ENCODE assay signal across 18 cellular contexts in the genomic region with DNA sequence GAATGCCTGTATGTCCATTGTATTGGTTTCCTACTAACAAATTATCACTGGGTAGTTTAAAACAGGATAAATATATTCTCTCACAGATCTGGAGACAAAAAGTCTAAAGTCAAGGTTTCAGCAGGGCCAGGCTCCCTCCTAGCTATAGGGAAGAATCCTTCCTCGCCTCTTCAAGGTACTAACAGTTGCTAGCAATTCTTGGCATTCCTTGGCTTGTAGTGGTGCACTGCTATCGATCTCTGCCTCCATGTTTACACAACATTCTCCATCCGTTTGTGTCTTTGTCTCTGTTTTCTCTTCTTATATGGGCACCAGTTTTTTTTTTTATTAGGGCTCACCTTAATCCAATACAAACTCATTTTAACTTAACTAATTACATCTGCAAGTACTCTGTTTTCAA. TPM values are rescaled to one million over a fixed set of nuclear protein-coding genes. Genes with fewer than 3 reads are reported as not detected.
DNase-seq lines count a peak whose midpoint lies in the region; ATAC-seq and TF ChIP-seq lines count a peak whose summit lies in the region.
"Had no signal": no experiment of that assay in that cellular context is flagged by ENCODE, and none has a peak within 500 bp of the region (broad histone marks: within the 10 kb centered on the region; RNA-seq: fewer than 3 reads in every experiment).

No MANE protein-coding gene starts in this region.

- H3K27ac Mint-ChIP-seq in H9, result peak overlapping the region in 1 of 3 experiments; percentile 64; a peak in 2 of 7 replicates
- H3K27ac Mint-ChIP-seq in WTC11, result peak overlapping the region; percentile 2; the same call in 1 of the 2 replicates
- H3K27ac Mint-ChIP-seq in neural progenitor cell, result no peak overlapping the region
- no peak overlapping the region for H3K27ac Mint-ChIP-seq in type B pancreatic cell
- H3K27ac Mint-ChIP-seq: B cell; CD4-positive, alpha-beta T cell; HFFc6 had no signal

- H3K36me3 Mint-ChIP-seq in H9 (ENCODE audit: insufficient read depth in 1 of 3, low read depth in 3 of 3), result no peaks in the 10 kb centered on the region
- H3K36me3 Mint-ChIP-seq in WTC11, result no peaks in the 10 kb centered on the region
- H3K36me3 Mint-ChIP-seq in neural progenitor cell, result no peaks in the 10 kb centered on the region
- no peaks in the 10 kb centered on the region for H3K36me3 Mint-ChIP-seq in type B pancreatic cell

- H3K23me2 ChIP-seq in H9 (ENCODE audit: insufficient read length, low read depth, low read length, poor library complexity, severe bottlenecking), result no peaks in the 10 kb centered on the region

- no peaks in the 10 kb centered on the region for H3K27me3 Mint-ChIP-seq in H9 (ENCODE audit: low read depth)
- no peaks in the 10 kb centered on the region for H3K27me3 Mint-ChIP-seq in WTC11 (ENCODE audit: low read depth)
- no peaks in the 10 kb centered on the region for H3K27me3 Mint-ChIP-seq in neural progenitor cell (ENCODE audit: insufficient read depth, low read depth)
- no peaks in the 10 kb centered on the region for H3K27me3 Mint-ChIP-seq in type B pancreatic cell
- H3K27me3 Mint-ChIP-seq: B cell had no signal

- CTCF ChIA-PET in WTC11 (lab: Charles Lee), result no interaction called here

- H4K5ac ChIP-seq in H9 (ENCODE audit: insufficient read length, low read depth, low read length), result no peak overlapping the region

- no peak overlapping the region for H3K23ac ChIP-seq in H9 (ENCODE audit: insufficient read length, low read depth, low read length)

- H2BK12ac ChIP-seq in H9 (ENCODE audit: insufficient read length, low read depth, low read length), result no peak overlapping the region

- no peaks in the 10 kb centered on the region for H3K79me2 ChIP-seq in H9 (ENCODE audit: insufficient read depth, low read length)
- no peaks in the 10 kb centered on the region for H3K79me2 ChIP-seq in neural progenitor cell (ENCODE audit: low read depth)

- H4K20me1 ChIP-seq in H9 (ENCODE audit: control insufficient read depth, insufficient read depth, insufficient read length), result no peaks in the 10 kb centered on the region
- H4K20me1 ChIP-seq in neural progenitor cell (ENCODE audit: low read depth), result no peaks in the 10 kb centered on the region

- peaks cover 39 to 42% of the 10 kb centered on the region in 2 experiments for H3K4me1 Mint-ChIP-seq in H9
- H3K4me1 Mint-ChIP-seq in WTC11, result peaks cover 34% of the 10 kb centered on the region
- peaks cover 28% of the 10 kb centered on the region for H3K4me1 Mint-ChIP-seq in neural progenitor cell
- H3K4me1 Mint-ChIP-seq in type B pancreatic cell (ENCODE audit: unreplicated experiment), result peaks cover 18% of the 10 kb centered on the region

- H3K9ac ChIP-seq in H9 (ENCODE audit: extremely low read depth, insufficient read length, low read length) (no peak overlapping the region), neural progenitor cell (no peak overlapping the region)

- no peak overlapping the region for H2BK20ac ChIP-seq in H9 (ENCODE audit: low read depth, low read length, poor library complexity, severe bottlenecking)

- H3K4me2 ChIP-seq in H9 (ENCODE audit: insufficient read depth, insufficient read length, low read length) (no peak overlapping the region), neural progenitor cell (peak overlapping the region; percentile 75)

- no peaks in the 10 kb centered on the region for H3K36me3 ChIP-seq in neural progenitor cell

- H3K9me3 Mint-ChIP-seq in H9, result no peaks in the 10 kb centered on the region; a peak in 1 of 5 replicates
- no peaks in the 10 kb centered on the region for H3K9me3 Mint-ChIP-seq in WTC11
- H3K9me3 Mint-ChIP-seq in neural progenitor cell, result no peaks in the 10 kb centered on the region
- H3K9me3 Mint-ChIP-seq in type B pancreatic cell, result no peaks in the 10 kb centered on the region
- H3K9me3 Mint-ChIP-seq: CD4-positive, alpha-beta T cell had no signal

- H3K4me3 ChIP-seq in neural progenitor cell, result peak overlapping the region; percentile 22
- H3K4me3 ChIP-seq: GM12878 had no signal

- H3K56ac ChIP-seq in H9 (ENCODE audit: insufficient read length, low read depth, low read length), result no peak overlapping the region

- H2BK5ac ChIP-seq in H9 (ENCODE audit: insufficient read length, low read length), result no peak overlapping the region

- H3K9me3 ChIP-seq in H9 (ENCODE audit: control insufficient read depth, low read depth, low read length), result no peaks in the 10 kb centered on the region
- no peaks in the 10 kb centered on the region for H3K9me3 ChIP-seq in neural progenitor cell (ENCODE audit: low read depth)

- no peak overlapping the region for H2AFZ ChIP-seq in H9 (ENCODE audit: low read length)
- H2AFZ ChIP-seq in neural progenitor cell (replicated peaks), result peak overlapping the region; percentile 69

- H3K4me1 ChIP-seq in H9 (ENCODE audit: insufficient read depth, low read length), result peaks cover 12% of the 10 kb centered on the region; the same call in 1 of the 2 replicates
- peaks cover 34% of the 10 kb centered on the region for H3K4me1 ChIP-seq in neural progenitor cell

- H3K79me1 ChIP-seq in H9 (ENCODE audit: insufficient read depth, low read depth, low read length, poor library complexity, severe bottlenecking), result no peaks in the 10 kb centered on the region

- WGBS in H9 (ENCODE audit: extremely low coverage, insufficient read length, low lambda C conversion rate), result no CpG with 5 or more reads among the region's 3 CpGs

- H3K18ac ChIP-seq in H9 (ENCODE audit: insufficient read length, low read depth, low read length), result no peak overlapping the region

- ATAC-seq in WTC11, result peak; percentile 83
- ATAC-seq: GM12878 had no signal

- DNase-seq in H9 (no peak), WTC11 (ENCODE audit: low spot score) (no peak), iPS DF 4.7 (ENCODE audit: extremely low read depth, low spot score) (peak; percentile 9), neural progenitor cell (ENCODE audit: low spot score) (peak; percentile 36), type B pancreatic cell (ENCODE audit: extremely low spot score, unreplicated experiment) (no peak), Kasumi-1 (lab: John Stamatoyannopoulos, UW) (no peak), OCI-M1 (lab: John Stamatoyannopoulos, UW) (no peak)
- DNase-seq: C1 segment of cervical spinal cord; Calu3; CD4-positive, alpha-beta T cell; DMS 273 treated with DMSO at 0.1 percent for 48 hours; GOT3; HCEC 1CT; HFFc6 had no signal

- POLR2A ChIA-PET in WTC11 (lab: Charles Lee), result no interaction called here

- H3K27me3 ChIP-seq in H9 (ENCODE audit: insufficient read depth, low read length) (no peaks in the 10 kb centered on the region), neural progenitor cell (no peaks in the 10 kb centered on the region)

- no peak overlapping the region for H3K4me3 Mint-ChIP-seq in H9
- H3K4me3 Mint-ChIP-seq in WTC11, result no peak overlapping the region
- H3K4me3 Mint-ChIP-seq in neural progenitor cell, result no peak overlapping the region
- H3K4me3 Mint-ChIP-seq in type B pancreatic cell, result no peak overlapping the region
- H3K4me3 Mint-ChIP-seq: B cell; CD4-positive, alpha-beta T cell; HFFc6 had no signal

- no peak overlapping the region for H4K91ac ChIP-seq in H9 (ENCODE audit: insufficient read length, low read depth, low read length)

- no peak overlapping the region for H2AK5ac ChIP-seq in H9 (ENCODE audit: insufficient read length, low read length)

- TF ChIP-seq CTCF in H9 (conservative IDR thresholded peaks at IDR 0.05) (no peak), WTC11 (IDR thresholded peaks at IDR 0.05) (no peak), neural progenitor cell (IDR thresholded peaks at IDR 0.05) (no peak), type B pancreatic cell (conservative IDR thresholded peaks at IDR 0.05) (no peak)

- no peak overlapping the region for H2BK15ac ChIP-seq in H9 (ENCODE audit: low read depth, low read length)

- peaks cover 30% of the 10 kb centered on the region for H3F3A ChIP-seq in neural progenitor cell (ENCODE audit: low read depth)

- H3K4ac ChIP-seq in H9 (ENCODE audit: low read depth, low read length), result no peak overlapping the region

- no peak overlapping the region for H4K8ac ChIP-seq in H9 (replicated peaks; ENCODE audit: insufficient read length, low read depth, low read length)

- H2BK120ac ChIP-seq in H9 (ENCODE audit: low read depth, low read length, poor library complexity, severe bottlenecking), result no peak overlapping the region

- H3T11ph ChIP-seq in H9 (ENCODE audit: low read length), result no peak overlapping the region

- peak overlapping the region; percentile 37 for H3K27ac ChIP-seq in H9 (ENCODE audit: insufficient read length, low read depth, low read length)
- peak overlapping the region; percentile 78 for H3K27ac ChIP-seq in neural progenitor cell
- H3K27ac ChIP-seq: HL-60 had no signal

- H3K14ac ChIP-seq in H9 (ENCODE audit: insufficient read depth, low read length), result no peak overlapping the region

TF ChIP-seq in WTC11, 78 proteins besides CTCF, POLR2A, EP300 and RAD21 (continues in another document):
- TF ChIP-seq EMX1 (CRISPR knock-in tag; IDR thresholded peaks at IDR 0.05) (no peak), NFE2L1 (CRISPR knock-in tag; IDR thresholded peaks at IDR 0.05) (no peak), ESRRA (CRISPR knock-in tag; IDR thresholded peaks at IDR 0.05; ENCODE audit: borderline replicate concordance) (no peak)
- TF ChIP-seq, protein P1, sequence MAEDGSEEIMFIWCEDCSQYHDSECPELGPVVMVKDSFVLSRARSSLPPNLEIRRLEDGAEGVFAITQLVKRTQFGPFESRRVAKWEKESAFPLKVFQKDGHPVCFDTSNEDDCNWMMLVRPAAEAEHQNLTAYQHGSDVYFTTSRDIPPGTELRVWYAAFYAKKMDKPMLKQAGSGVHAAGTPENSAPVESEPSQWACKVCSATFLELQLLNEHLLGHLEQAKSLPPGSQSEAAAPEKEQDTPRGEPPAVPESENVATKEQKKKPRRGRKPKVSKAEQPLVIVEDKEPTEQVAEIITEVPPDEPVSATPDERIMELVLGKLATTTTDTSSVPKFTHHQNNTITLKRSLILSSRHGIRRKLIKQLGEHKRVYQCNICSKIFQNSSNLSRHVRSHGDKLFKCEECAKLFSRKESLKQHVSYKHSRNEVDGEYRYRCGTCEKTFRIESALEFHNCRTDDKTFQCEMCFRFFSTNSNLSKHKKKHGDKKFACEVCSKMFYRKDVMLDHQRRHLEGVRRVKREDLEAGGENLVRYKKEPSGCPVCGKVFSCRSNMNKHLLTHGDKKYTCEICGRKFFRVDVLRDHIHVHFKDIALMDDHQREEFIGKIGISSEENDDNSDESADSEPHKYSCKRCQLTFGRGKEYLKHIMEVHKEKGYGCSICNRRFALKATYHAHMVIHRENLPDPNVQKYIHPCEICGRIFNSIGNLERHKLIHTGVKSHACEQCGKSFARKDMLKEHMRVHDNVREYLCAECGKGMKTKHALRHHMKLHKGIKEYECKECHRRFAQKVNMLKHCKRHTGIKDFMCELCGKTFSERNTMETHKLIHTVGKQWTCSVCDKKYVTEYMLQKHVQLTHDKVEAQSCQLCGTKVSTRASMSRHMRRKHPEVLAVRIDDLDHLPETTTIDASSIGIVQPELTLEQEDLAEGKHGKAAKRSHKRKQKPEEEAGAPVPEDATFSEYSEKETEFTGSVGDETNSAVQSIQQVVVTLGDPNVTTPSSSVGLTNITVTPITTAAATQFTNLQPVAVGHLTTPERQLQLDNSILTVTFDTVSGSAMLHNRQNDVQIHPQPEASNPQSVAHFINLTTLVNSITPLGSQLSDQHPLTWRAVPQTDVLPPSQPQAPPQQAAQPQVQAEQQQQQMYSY (CRISPR knock-in tag; IDR thresholded peaks at IDR 0.05), result no peak

RNA-seq across cellular contexts. Expression of a gene that starts 48.9 kb away (rescaled TPM):
- total RNA-seq in H9 (2021) (not detected in 2 replicates), WTC11 (2021) (not detected in 3 replicates), neural progenitor cell (ENCODE audit: low replicate concordance) (0.22 TPM in 1 of 2 replicates, not detected in the other), type B pancreatic cell (ENCODE audit: low replicate concordance) (not detected in 2 replicates)
- total RNA-seq: B cell; CD4-positive, alpha-beta T cell; G401; HFFc6 had no signal

Comparison
In these comparisons a context has a peak if more than half of its experiments do, and no peak if none do; other contexts are left out.
1. DNase-seq: peak in iPS DF 4.7 (single experiment) and neural progenitor cell (single experiment); none in H9 (single experiment), WTC11 (single experiment), type B pancreatic cell (single experiment), Kasumi-1 (0 of 2) and OCI-M1 (single experiment).